Comparison of ENCODE assay signal across 8 cellular contexts in the genomic region with DNA sequence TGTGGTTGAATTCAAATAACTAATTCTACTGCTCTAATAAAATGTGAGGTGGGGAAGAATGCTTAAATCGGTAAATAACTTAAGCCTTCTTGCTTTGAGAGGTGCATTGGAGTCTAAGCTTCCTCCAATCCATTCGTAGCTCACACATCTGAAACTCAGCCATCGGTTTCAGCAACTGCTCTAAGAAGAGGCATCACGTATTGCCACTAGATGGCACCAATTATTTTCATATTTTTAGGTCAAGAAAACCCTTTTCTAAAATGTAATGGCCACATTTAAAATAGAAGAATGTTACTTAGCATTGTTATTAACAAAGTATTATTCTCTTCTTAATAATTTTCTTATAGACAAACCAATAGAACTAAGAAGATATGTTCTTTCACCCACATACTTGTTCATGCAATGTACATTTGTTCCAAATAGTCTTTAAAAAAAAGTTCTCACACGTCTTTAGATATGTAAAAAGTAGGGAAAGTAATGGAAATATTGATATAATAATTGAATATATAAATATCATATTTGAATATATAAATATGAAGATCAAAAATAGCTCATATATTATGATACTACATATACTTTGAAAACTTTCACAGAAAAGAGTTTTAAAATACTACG.
A peak's percentile ranks its signal among the peaks of the same experiment; 100 is the strongest.
DNase-seq lines count a peak whose midpoint lies in the region; ATAC-seq and TF ChIP-seq lines count a peak whose summit lies in the region.

No MANE protein-coding gene starts in this region.

- no peak overlapping the region for H2AFZ ChIP-seq in neural cell (ENCODE audit: low read depth, low read length)

- peak; percentile 47 for DNase-seq in D341Med (ENCODE audit: low spot score)
- peak; percentile 46 for DNase-seq in NCI-H510A (lab: John Stamatoyannopoulos, UW)
- peak; percentile 26 for DNase-seq in cerebellar cortex (ENCODE audit: low spot score)
- no peak for DNase-seq in stimulated activated CD4-positive, alpha-beta T cell treated with anti-CD3 and anti-CD28 coated beads, Interleukin-4, amount 100 ng/mL, for 1 hour

- H3K27ac ChIP-seq in neural cell (ENCODE audit: low read length) = no peak overlapping the region

- no peaks in the 10 kb centered on the region for H3K79me2 ChIP-seq in neural cell (replicated peaks; ENCODE audit: insufficient read depth, low read length)

- no peaks in the 10 kb centered on the region for H3F3A ChIP-seq in neural cell (ENCODE audit: insufficient read depth, low read length, poor library complexity, severe bottlenecking)

- H3K4me2 ChIP-seq in neural cell (ENCODE audit: low read length) = no peak overlapping the region

- H3K4me3 ChIP-seq in neural cell (ENCODE audit: low read length) = no peak overlapping the region

- TF ChIP-seq RAD21 in neural cell (conservative IDR thresholded peaks at IDR 0.05) = peak; percentile 70

- H3K27me3 ChIP-seq in neural cell (ENCODE audit: insufficient read depth, low read depth, low read length) = no peaks in the 10 kb centered on the region

- no peaks in the 10 kb centered on the region for H3K36me3 ChIP-seq in neural cell (ENCODE audit: insufficient read depth, low read length)

- H3K9ac ChIP-seq in neural cell (ENCODE audit: low read length) = no peak overlapping the region

- no peak for TF ChIP-seq EP300 in neural cell (conservative IDR thresholded peaks at IDR 0.05; ENCODE audit: poor library complexity, severe bottlenecking)

- no peaks in the 10 kb centered on the region for H3K9me3 ChIP-seq in neural cell (ENCODE audit: low read length)

- peak; percentile 54 for ATAC-seq in HG02938 (IDR thresholded peaks at IDR 0.05; ENCODE audit: unreplicated experiment)
- ATAC-seq in HG03039 (IDR thresholded peaks at IDR 0.05; ENCODE audit: unreplicated experiment) = no peak
- ATAC-seq in HG02642 (IDR thresholded peaks at IDR 0.05; ENCODE audit: poor library complexity, unreplicated experiment) = no peak

- peak; percentile 75 for TF ChIP-seq CTCF in neural cell (IDR thresholded peaks at IDR 0.05; ENCODE audit: poor library complexity, severe bottlenecking)

- no peaks in the 10 kb centered on the region for H4K20me1 ChIP-seq in neural cell (ENCODE audit: insufficient read depth)

- no peaks in the 10 kb centered on the region for H3K9me2 ChIP-seq in neural cell (ENCODE audit: insufficient read depth, low read length)

TF ChIP-seq in neural cell, 6 proteins besides CTCF, POLR2A, EP300 and RAD21:
- peak; percentile 75 for TF ChIP-seq SMC3 (conservative IDR thresholded peaks at IDR 0.05; ENCODE audit: poor library complexity)
- TF ChIP-seq, protein P1, sequence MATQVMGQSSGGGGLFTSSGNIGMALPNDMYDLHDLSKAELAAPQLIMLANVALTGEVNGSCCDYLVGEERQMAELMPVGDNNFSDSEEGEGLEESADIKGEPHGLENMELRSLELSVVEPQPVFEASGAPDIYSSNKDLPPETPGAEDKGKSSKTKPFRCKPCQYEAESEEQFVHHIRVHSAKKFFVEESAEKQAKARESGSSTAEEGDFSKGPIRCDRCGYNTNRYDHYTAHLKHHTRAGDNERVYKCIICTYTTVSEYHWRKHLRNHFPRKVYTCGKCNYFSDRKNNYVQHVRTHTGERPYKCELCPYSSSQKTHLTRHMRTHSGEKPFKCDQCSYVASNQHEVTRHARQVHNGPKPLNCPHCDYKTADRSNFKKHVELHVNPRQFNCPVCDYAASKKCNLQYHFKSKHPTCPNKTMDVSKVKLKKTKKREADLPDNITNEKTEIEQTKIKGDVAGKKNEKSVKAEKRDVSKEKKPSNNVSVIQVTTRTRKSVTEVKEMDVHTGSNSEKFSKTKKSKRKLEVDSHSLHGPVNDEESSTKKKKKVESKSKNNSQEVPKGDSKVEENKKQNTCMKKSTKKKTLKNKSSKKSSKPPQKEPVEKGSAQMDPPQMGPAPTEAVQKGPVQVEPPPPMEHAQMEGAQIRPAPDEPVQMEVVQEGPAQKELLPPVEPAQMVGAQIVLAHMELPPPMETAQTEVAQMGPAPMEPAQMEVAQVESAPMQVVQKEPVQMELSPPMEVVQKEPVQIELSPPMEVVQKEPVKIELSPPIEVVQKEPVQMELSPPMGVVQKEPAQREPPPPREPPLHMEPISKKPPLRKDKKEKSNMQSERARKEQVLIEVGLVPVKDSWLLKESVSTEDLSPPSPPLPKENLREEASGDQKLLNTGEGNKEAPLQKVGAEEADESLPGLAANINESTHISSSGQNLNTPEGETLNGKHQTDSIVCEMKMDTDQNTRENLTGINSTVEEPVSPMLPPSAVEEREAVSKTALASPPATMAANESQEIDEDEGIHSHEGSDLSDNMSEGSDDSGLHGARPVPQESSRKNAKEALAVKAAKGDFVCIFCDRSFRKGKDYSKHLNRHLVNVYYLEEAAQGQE (IDR thresholded peaks at IDR 0.05; ENCODE audit: borderline replicate concordance) = no peak
